In the genomic region with DNA sequence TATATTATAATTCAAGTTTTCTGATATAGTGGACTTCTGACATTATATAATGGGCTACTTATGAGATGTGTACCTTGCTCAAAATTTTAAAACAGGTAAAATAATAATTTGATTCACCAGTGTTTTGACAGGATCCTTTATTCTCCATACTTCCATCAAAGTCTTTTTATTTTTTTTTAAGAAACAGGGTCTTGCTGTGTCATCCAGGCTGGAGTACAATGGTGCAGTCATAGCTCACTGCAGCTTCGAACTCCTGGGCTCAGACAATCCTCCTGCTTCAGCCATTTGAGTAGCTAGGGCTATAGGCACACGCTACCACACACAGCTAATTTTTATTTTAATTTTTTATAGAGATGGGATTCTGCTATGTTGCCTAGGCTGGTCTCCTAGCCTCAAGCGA, we compare ENCODE assay signal across 1 cellular context.
TF ChIP-seq lines count a peak whose summit lies in the region.

No MANE protein-coding gene starts in this region.

TF ChIP-seq in GM23338, 12 proteins besides CTCF, POLR2A, EP300 and RAD21 (continued from another document):
- TF ChIP-seq, protein P1, sequence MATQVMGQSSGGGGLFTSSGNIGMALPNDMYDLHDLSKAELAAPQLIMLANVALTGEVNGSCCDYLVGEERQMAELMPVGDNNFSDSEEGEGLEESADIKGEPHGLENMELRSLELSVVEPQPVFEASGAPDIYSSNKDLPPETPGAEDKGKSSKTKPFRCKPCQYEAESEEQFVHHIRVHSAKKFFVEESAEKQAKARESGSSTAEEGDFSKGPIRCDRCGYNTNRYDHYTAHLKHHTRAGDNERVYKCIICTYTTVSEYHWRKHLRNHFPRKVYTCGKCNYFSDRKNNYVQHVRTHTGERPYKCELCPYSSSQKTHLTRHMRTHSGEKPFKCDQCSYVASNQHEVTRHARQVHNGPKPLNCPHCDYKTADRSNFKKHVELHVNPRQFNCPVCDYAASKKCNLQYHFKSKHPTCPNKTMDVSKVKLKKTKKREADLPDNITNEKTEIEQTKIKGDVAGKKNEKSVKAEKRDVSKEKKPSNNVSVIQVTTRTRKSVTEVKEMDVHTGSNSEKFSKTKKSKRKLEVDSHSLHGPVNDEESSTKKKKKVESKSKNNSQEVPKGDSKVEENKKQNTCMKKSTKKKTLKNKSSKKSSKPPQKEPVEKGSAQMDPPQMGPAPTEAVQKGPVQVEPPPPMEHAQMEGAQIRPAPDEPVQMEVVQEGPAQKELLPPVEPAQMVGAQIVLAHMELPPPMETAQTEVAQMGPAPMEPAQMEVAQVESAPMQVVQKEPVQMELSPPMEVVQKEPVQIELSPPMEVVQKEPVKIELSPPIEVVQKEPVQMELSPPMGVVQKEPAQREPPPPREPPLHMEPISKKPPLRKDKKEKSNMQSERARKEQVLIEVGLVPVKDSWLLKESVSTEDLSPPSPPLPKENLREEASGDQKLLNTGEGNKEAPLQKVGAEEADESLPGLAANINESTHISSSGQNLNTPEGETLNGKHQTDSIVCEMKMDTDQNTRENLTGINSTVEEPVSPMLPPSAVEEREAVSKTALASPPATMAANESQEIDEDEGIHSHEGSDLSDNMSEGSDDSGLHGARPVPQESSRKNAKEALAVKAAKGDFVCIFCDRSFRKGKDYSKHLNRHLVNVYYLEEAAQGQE (IDR thresholded peaks at IDR 0.05; ENCODE audit: unreplicated experiment) = no peak
TF ChIP-seq in GM23338: peak in this region for 0.
